ENCODE assay signal across 25 cellular contexts in the genomic region with DNA sequence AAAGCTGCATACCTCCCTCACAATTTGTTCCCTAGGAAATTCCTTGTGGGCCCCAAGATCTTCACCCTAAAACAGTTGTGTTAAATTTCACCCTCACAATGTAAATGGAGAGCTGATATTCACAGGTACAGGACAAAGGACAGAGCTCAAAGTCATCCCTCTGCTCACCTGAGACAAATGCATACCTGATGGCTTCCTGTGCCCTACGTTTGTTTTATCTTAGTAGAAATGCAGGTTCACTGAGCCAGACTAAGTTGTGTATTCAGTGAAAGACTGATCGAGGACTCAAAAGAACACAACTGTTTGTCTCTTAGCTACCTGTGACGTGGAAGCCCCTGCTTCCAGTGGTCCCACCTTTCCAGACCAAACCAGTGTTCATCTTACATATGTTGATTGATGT.
"Had no signal": no experiment of that assay in that cellular context is flagged by ENCODE, and none has a peak within 500 bp of the region (broad histone marks: within the 10 kb centered on the region; RNA-seq: fewer than 3 reads in every experiment).

No MANE protein-coding gene starts in this region.

- ATAC-seq: mucosa of descending colon; naive thymus-derived CD4-positive, alpha-beta T cell; natural killer cell treated with Interleukin-12 subunit alpha and Interleukin-12 subunit beta and Interleukin-15 and Interleukin-18, amount 100 ng/mL, for 72 hours; right lobe of liver; stimulated activated memory B cell treated with anti-CD40 and anti-IgM and Interleukin-4, amounts not matched to agents 10 μg/mL and 1 μg/mL and 100 μg/mL, for 72 hours; stimulated activated naive CD8-positive, alpha-beta T cell treated with anti-CD3 and anti-CD28 coated beads, Interleukin-15, Interleukin-2, amounts not matched to agents 100 U/mL and 50 U/mL, for 24 hours had no signal

- H3K27ac Mint-ChIP-seq: natural killer cell treated with Interleukin-12 subunit alpha and Interleukin-12 subunit beta and Interleukin-15 and Interleukin-18, amount 100 ng/mL, for 72 hours; progenitor cell of endocrine pancreas; stimulated activated memory B cell treated with anti-CD40 and anti-IgM and Interleukin-4, amounts not matched to agents 10 μg/mL and 1 μg/mL and 100 μg/mL, for 72 hours had no signal

- H3K27ac ChIP-seq: left ventricle myocardium inferior, ovary, right atrium auricular region, right lobe of liver, stomach, testis, thyroid gland, transverse colon, upper lobe of left lung, vagina had no signal

- H3K27me3 ChIP-seq: ovary, right atrium auricular region, right lobe of liver, stomach, testis, thyroid gland, transverse colon, upper lobe of left lung, vagina had no signal

- H3K4me3 Mint-ChIP-seq: naive thymus-derived CD4-positive, alpha-beta T cell; natural killer cell treated with Interleukin-12 subunit alpha and Interleukin-12 subunit beta and Interleukin-15 and Interleukin-18, amount 100 ng/mL, for 72 hours; stimulated activated memory B cell treated with anti-CD40 and anti-IgM and Interleukin-4, amounts not matched to agents 10 μg/mL and 1 μg/mL and 100 μg/mL, for 72 hours had no signal

- H3K27me3 Mint-ChIP-seq: naive thymus-derived CD4-positive, alpha-beta T cell; natural killer cell treated with Interleukin-12 subunit alpha and Interleukin-12 subunit beta and Interleukin-15 and Interleukin-18, amount 100 ng/mL, for 72 hours; progenitor cell of endocrine pancreas; stimulated activated memory B cell treated with anti-CD40 and anti-IgM and Interleukin-4, amounts not matched to agents 10 μg/mL and 1 μg/mL and 100 μg/mL, for 72 hours had no signal

- H3K4me1 Mint-ChIP-seq: naive thymus-derived CD4-positive, alpha-beta T cell; stimulated activated memory B cell treated with anti-CD40 and anti-IgM and Interleukin-4, amounts not matched to agents 10 μg/mL and 1 μg/mL and 100 μg/mL, for 72 hours had no signal

- H3K36me3 Mint-ChIP-seq: natural killer cell treated with Interleukin-12 subunit alpha and Interleukin-12 subunit beta and Interleukin-15 and Interleukin-18, amount 100 ng/mL, for 72 hours had no signal

- DNase-seq: hypothalamus; islet precursor cell; left ventricle myocardium inferior; midbrain; mucosa of descending colon; naive thymus-derived CD4-positive, alpha-beta T cell; ovary; right lobe of liver; stimulated activated CD4-positive, alpha-beta T cell treated with anti-CD3 and anti-CD28 coated beads, Interleukin-1b, Interleukin-23, amount 100 ng/mL, for 48 hours; stimulated activated CD4-positive, alpha-beta T cell treated with anti-CD3 and anti-CD28 coated beads, Interleukin-2, amount 100 ng/mL, for 48 hours; stimulated activated CD4-positive, alpha-beta T cell treated with anti-CD3 and anti-CD28 coated beads, Interleukin-4, amount 100 ng/mL, for 4 hours; stimulated activated CD8-positive, alpha-beta memory T cell treated with anti-CD3 and anti-CD28 coated beads, Interleukin-4, amount 100 ng/mL, for 48 hours; stimulated activated naive CD8-positive, alpha-beta T cell treated with anti-CD3 and anti-CD28 coated beads, Interleukin-15, Interleukin-2, amounts not matched to agents 100 U/mL and 50 U/mL, for 24 hours; stomach; testis; thyroid gland; transverse colon; upper lobe of left lung had no signal

- H3K4me2 ChIP-seq: smooth muscle cell had no signal

- H3K9me3 ChIP-seq: left ventricle myocardium inferior, mucosa of descending colon, ovary, right atrium auricular region, right lobe of liver, stomach, testis, thyroid gland, transverse colon, upper lobe of left lung, vagina had no signal

- H3K4me1 ChIP-seq: left ventricle myocardium inferior, right atrium auricular region, right lobe of liver, stomach, testis, thyroid gland, transverse colon, upper lobe of left lung, vagina had no signal

- H3K9me3 Mint-ChIP-seq: natural killer cell treated with Interleukin-12 subunit alpha and Interleukin-12 subunit beta and Interleukin-15 and Interleukin-18, amount 100 ng/mL, for 72 hours had no signal

- H3K36me3 ChIP-seq: left ventricle myocardium inferior, ovary, right atrium auricular region, right lobe of liver, stomach, thyroid gland, transverse colon, upper lobe of left lung, vagina had no signal

- H3K4me3 ChIP-seq: left ventricle myocardium inferior, lung, mucosa of descending colon, ovary, right atrium auricular region, right lobe of liver, smooth muscle cell, stomach, testis, thyroid gland, transverse colon, upper lobe of left lung, vagina had no signal
